ENCODE assay signal across 8 cellular contexts in the genomic region with DNA sequence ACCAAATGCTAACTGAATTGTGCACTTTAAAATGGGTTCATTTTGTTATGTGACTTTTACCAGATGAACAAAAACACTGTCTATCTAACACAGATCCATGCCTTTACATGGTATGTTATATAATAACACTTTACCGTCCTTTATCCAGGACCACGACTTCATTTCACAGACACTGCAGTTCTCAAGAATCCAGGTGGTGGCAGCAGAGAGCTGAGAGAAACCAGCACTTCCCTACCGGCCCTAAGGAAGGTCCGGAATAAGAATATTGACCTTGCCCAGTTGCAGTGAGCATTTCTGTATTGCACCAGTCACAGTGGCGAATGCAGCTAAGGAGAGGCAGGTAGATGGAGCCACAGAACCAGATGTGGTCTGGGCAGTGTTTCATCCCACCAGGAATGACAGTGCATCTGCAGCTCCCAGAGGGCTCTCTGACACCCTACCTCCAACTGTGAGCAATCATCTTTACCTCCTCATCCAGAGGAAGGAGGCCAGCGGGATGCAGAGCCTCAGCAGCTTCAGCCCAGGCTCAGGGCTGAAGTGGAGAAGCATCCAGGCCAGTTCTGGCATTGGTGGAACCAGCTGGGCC. TPM values are rescaled to one million over a fixed set of nuclear protein-coding genes. Genes with fewer than 3 reads are reported as not detected.
A peak's percentile ranks its signal among the peaks of the same experiment; 100 is the strongest.
DNase-seq lines count a peak whose midpoint lies in the region; ATAC-seq and TF ChIP-seq lines count a peak whose summit lies in the region.

No MANE protein-coding gene starts in this region.

- no peak overlapping the region for H3K27ac Mint-ChIP-seq in osteocyte (ENCODE audit: unreplicated experiment)

- no peak overlapping the region for H3K4me3 ChIP-seq in GM12864 (ENCODE audit: low read depth, low read length)
- no peak overlapping the region for H3K4me3 ChIP-seq in fibroblast of mammary gland (ENCODE audit: control insufficient read depth, low read depth, low read length)

- H3K9me3 Mint-ChIP-seq in osteocyte (ENCODE audit: unreplicated experiment), result no peaks in the 10 kb centered on the region

- peak; percentile 78 for TF ChIP-seq CTCF in GM12864 (IDR thresholded peaks at IDR 0.05; ENCODE audit: low read depth, low read length, missing control alignments)
- peak; percentile 95 for TF ChIP-seq CTCF in fibroblast of mammary gland (conservative IDR thresholded peaks at IDR 0.05; ENCODE audit: control insufficient read depth, insufficient read depth, low read depth, low read length)
- peak; percentile 90 for TF ChIP-seq CTCF in osteocyte (IDR thresholded peaks at IDR 0.05)

- no peaks in the 10 kb centered on the region for H3K27me3 Mint-ChIP-seq in osteocyte (ENCODE audit: unreplicated experiment)

- peaks cover 9% of the 10 kb centered on the region for H3K4me1 Mint-ChIP-seq in osteocyte (ENCODE audit: unreplicated experiment)

- ATAC-seq in GM19452 (IDR thresholded peaks at IDR 0.05; ENCODE audit: unreplicated experiment) (no peak), HG02610 (IDR thresholded peaks at IDR 0.05; ENCODE audit: unreplicated experiment) (no peak)

- peak; percentile 76 for DNase-seq in AG08396 (ENCODE audit: low spot score)
- no peak for DNase-seq in GM12864 (ENCODE audit: low read depth)
- DNase-seq in NCI-H2107 (lab: John Stamatoyannopoulos, UW), result peak; percentile 2
- peak; percentile 54 to 62 for DNase-seq in activated CD4-positive, alpha-beta T cell treated with anti-CD3 and anti-CD28 coated beads, Interleukin-2, amount 50 U/mL, for 48 hours
- DNase-seq in fibroblast of mammary gland (ENCODE audit: low read depth), result peak; percentile 57
- DNase-seq in osteocyte (ENCODE audit: extremely low spot score, unreplicated experiment), result no peak

- H3K4me3 Mint-ChIP-seq in osteocyte (ENCODE audit: unreplicated experiment), result no peak overlapping the region

- no peaks in the 10 kb centered on the region for H3K36me3 Mint-ChIP-seq in osteocyte (ENCODE audit: unreplicated experiment)

RNA-seq across cellular contexts. Expression of a gene that starts 44.6 kb away (rescaled TPM):
- 27.8 and 31.4 TPM in 2 replicates for total RNA-seq in osteocyte

Comparison
In these comparisons a context has a peak if more than half of its experiments do, and no peak if none do; other contexts are left out.
1. DNase-seq: peak in AG08396 (single experiment), NCI-H2107 (single experiment), activated CD4-positive, alpha-beta T cell treated with anti-CD3 and anti-CD28 coated beads, Interleukin-2, amount 50 U/mL, for 48 hours (2 of 2) and fibroblast of mammary gland (single experiment); none in GM12864 (single experiment) and osteocyte (single experiment).
2. Peak in every context shown above with its lines, with median percentiles within 50 percentile points of each other: CTCF ChIP-seq.